ENCODE assay signal across 24 cellular contexts in the genomic region with DNA sequence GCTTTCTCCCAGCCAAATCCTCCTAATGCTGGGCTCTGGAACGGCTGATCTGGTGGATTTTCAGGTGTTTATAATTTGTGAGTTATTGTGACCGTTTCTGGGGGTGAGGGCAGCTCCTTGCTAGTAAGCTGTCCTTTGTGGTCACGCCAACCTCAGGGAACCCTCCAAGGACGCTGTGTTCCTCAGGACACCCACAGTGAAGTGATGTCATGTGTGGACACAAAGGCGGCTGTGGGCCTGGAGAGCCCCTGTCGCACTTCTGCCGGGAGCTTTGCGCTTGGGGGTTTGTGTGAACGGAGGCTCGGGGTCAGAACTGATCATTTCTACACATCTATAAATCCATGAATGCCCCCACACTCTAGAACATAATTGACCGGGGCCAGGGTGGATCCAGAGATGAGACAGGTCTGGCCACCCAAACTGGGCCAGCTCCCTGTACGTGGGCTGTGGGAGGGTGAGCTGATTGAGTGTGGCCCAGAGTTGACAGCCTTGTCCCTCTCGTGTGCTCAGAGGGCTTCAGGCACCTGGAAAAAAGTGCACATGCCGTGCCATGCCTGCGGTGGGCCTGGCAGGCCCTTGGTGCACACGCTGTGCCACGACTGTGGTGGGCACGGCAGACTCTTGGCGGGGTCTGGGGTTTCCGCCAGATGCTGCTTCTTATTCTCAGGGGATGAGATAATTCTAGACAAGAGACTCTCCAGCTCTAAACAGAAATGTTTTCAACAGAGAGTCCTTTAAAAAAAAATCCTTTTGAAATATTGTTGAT.
DNase-seq lines count a peak whose midpoint lies in the region; ATAC-seq and TF ChIP-seq lines count a peak whose summit lies in the region.
"Had no signal": no experiment of that assay in that cellular context is flagged by ENCODE, and none has a peak within 500 bp of the region (broad histone marks: within the 10 kb centered on the region; RNA-seq: fewer than 3 reads in every experiment).

No MANE protein-coding gene starts in this region.

- no peak overlapping the region for H3K4me2 ChIP-seq in DND-41 (ENCODE audit: insufficient read depth, low read length)
- H3K4me2 ChIP-seq: neural progenitor cell, SK-N-SH had no signal

- H4K20me1 ChIP-seq in DND-41 (ENCODE audit: insufficient read depth, low read length) = no peaks in the 10 kb centered on the region

- peaks cover 29% of the 10 kb centered on the region for H3K4me1 ChIP-seq in DND-41 (ENCODE audit: insufficient read depth, low read length)
- H3K4me1 ChIP-seq in stomach = peaks cover 34 to 62% (median 39%) of the 10 kb centered on the region in 4 donors

- H3K4me1 Mint-ChIP-seq in activated naive CD8-positive, alpha-beta T cell treated with anti-CD3 and anti-CD28 coated beads for 36 hours = peaks cover 13% of the 10 kb centered on the region
- peaks cover 5 to 6% of the 10 kb centered on the region in 2 donors for H3K4me1 Mint-ChIP-seq in stimulated activated naive B cell treated with anti-CD40 and anti-IgM and Interleukin-4, amounts not matched to agents 10 μg/mL and 1 μg/mL and 100 μg/mL, for 72 hours

- TF ChIP-seq EP300 in stomach (IDR thresholded peaks at IDR 0.05) = no peak

- intact Hi-C loops in stomach (cut with DNase I; ENCODE audit: low total_unique reads) = no loop called here

- H3K9me3 Mint-ChIP-seq in activated naive CD8-positive, alpha-beta T cell treated with anti-CD3 and anti-CD28 coated beads for 36 hours = no peaks in the 10 kb centered on the region
- H3K9me3 Mint-ChIP-seq in stimulated activated naive B cell treated with anti-CD40 and anti-IgM and Interleukin-4, amounts not matched to agents 10 μg/mL and 1 μg/mL and 100 μg/mL, for 72 hours = peaks cover 0 to 2% of the 10 kb centered on the region in 2 donors
- H3K9me3 Mint-ChIP-seq: activated CD8-positive, alpha-beta T cell treated with anti-CD3 and anti-CD28 coated beads for 36 hours; CD4-positive, alpha-beta memory T cell had no signal

- DNase-seq in DND-41 (no peak), stomach (no peak)
- DNase-seq in activated naive CD8-positive, alpha-beta T cell treated with anti-CD3 and anti-CD28 coated beads for 36 hours = no peak
- no peak for DNase-seq in stimulated activated naive B cell treated with anti-CD40 and anti-IgM and Interleukin-4, amounts not matched to agents 10 μg/mL and 1 μg/mL and 100 μg/mL, for 72 hours
- DNase-seq: activated CD8-positive, alpha-beta T cell treated with anti-CD3 and anti-CD28 coated beads for 36 hours; activated gamma-delta T cell treated with Interleukin-2 at 50 U/mL for 16 hours; CD4-positive, alpha-beta memory T cell; DMS53; erythroblast; GOT3; Kasumi-1; NCI-H1092; NCI-H1930; retina; SK-N-SH; T1000 had no signal

- no peak overlapping the region for H2AFZ ChIP-seq in DND-41 (ENCODE audit: low read depth, low read length)
- H2AFZ ChIP-seq: neural progenitor cell had no signal

- H3K36me3 Mint-ChIP-seq in activated naive CD8-positive, alpha-beta T cell treated with anti-CD3 and anti-CD28 coated beads for 36 hours = no peaks in the 10 kb centered on the region
- H3K36me3 Mint-ChIP-seq in stimulated activated naive B cell treated with anti-CD40 and anti-IgM and Interleukin-4, amounts not matched to agents 10 μg/mL and 1 μg/mL and 100 μg/mL, for 72 hours = no peaks in the 10 kb centered on the region
- H3K36me3 Mint-ChIP-seq: neural progenitor cell had no signal

- H3K36me3 ChIP-seq in DND-41 (ENCODE audit: insufficient read depth, low read length) = no peaks in the 10 kb centered on the region
- no peaks in the 10 kb centered on the region for H3K36me3 ChIP-seq in stomach
- H3K36me3 ChIP-seq: cardiac muscle cell, neural progenitor cell, suprapubic skin had no signal

- no peak for ATAC-seq in DND-41 (ENCODE audit: insufficient read depth, low read depth)
- ATAC-seq in HG02938 (IDR thresholded peaks at IDR 0.05; ENCODE audit: unreplicated experiment) = no peak
- no peak for ATAC-seq in stimulated activated naive B cell treated with anti-CD40 and anti-IgM and Interleukin-4, amounts not matched to agents 10 μg/mL and 1 μg/mL and 100 μg/mL, for 72 hours (replicated peaks)
- ATAC-seq in HG03565 (IDR thresholded peaks at IDR 0.05; ENCODE audit: unreplicated experiment) = no peak
- ATAC-seq: activated CD8-positive, alpha-beta T cell treated with anti-CD3 and anti-CD28 coated beads for 36 hours; GM12878 had no signal

- H3K27me3 ChIP-seq in DND-41 (ENCODE audit: insufficient read depth, low read length, poor library complexity) (no peaks in the 10 kb centered on the region), layer of hippocampus (ENCODE audit: control insufficient read depth, insufficient read depth, low read length) (no peaks in the 10 kb centered on the region), stomach (no peaks in the 10 kb centered on the region)
- H3K27me3 ChIP-seq: cardiac muscle cell, neural progenitor cell, suprapubic skin had no signal

- no peak overlapping the region for H3K4me3 ChIP-seq in DND-41 (ENCODE audit: low read depth in 1 of 2, low read length in 2 of 2)
- H3K4me3 ChIP-seq in stomach = no peak overlapping the region
- H3K4me3 ChIP-seq: cardiac muscle cell, GM12878, neural progenitor cell, suprapubic skin had no signal

- H3K4me3 Mint-ChIP-seq in activated naive CD8-positive, alpha-beta T cell treated with anti-CD3 and anti-CD28 coated beads for 36 hours = no peak overlapping the region
- H3K4me3 Mint-ChIP-seq in stimulated activated naive B cell treated with anti-CD40 and anti-IgM and Interleukin-4, amounts not matched to agents 10 μg/mL and 1 μg/mL and 100 μg/mL, for 72 hours = no peak overlapping the region
- H3K4me3 Mint-ChIP-seq: activated CD8-positive, alpha-beta T cell treated with anti-CD3 and anti-CD28 coated beads for 36 hours; CD4-positive, alpha-beta memory T cell; neural progenitor cell had no signal

- no peak overlapping the region for H3K27ac Mint-ChIP-seq in activated naive CD8-positive, alpha-beta T cell treated with anti-CD3 and anti-CD28 coated beads for 36 hours
- H3K27ac Mint-ChIP-seq in stimulated activated naive B cell treated with anti-CD40 and anti-IgM and Interleukin-4, amounts not matched to agents 10 μg/mL and 1 μg/mL and 100 μg/mL, for 72 hours = no peak overlapping the region
- H3K27ac Mint-ChIP-seq: activated CD8-positive, alpha-beta T cell treated with anti-CD3 and anti-CD28 coated beads for 36 hours; CD4-positive, alpha-beta memory T cell had no signal

- H3K9ac ChIP-seq in DND-41 (ENCODE audit: low read depth, low read length) = no peak overlapping the region
- H3K9ac ChIP-seq: neural progenitor cell, SK-N-SH had no signal

- no peak for TF ChIP-seq POLR2A in stomach (IDR thresholded peaks at IDR 0.05)

- WGBS in stomach, 5 donors = 88 to 91% (median 90%) methylated on average over 19 to 20 of the region's 20 CpGs

- H3K79me2 ChIP-seq in DND-41 (ENCODE audit: insufficient read depth, low read length) = no peaks in the 10 kb centered on the region

- H3K9me3 ChIP-seq in DND-41 (ENCODE audit: insufficient read depth, low read length, severe bottlenecking) (no peaks in the 10 kb centered on the region), stomach (no peaks in the 10 kb centered on the region)
- H3K9me3 ChIP-seq: SK-N-SH, suprapubic skin had no signal

- H3K27me3 Mint-ChIP-seq in activated naive CD8-positive, alpha-beta T cell treated with anti-CD3 and anti-CD28 coated beads for 36 hours = no peaks in the 10 kb centered on the region
- H3K27me3 Mint-ChIP-seq in stimulated activated naive B cell treated with anti-CD40 and anti-IgM and Interleukin-4, amounts not matched to agents 10 μg/mL and 1 μg/mL and 100 μg/mL, for 72 hours = peaks cover 7 to 9% of the 10 kb centered on the region in 2 donors
- H3K27me3 Mint-ChIP-seq: activated CD8-positive, alpha-beta T cell treated with anti-CD3 and anti-CD28 coated beads for 36 hours had no signal

- TF ChIP-seq CTCF in DND-41 (IDR thresholded peaks at IDR 0.05; ENCODE audit: borderline replicate concordance, extremely low read depth, low read length, poor library complexity, severe bottlenecking) = no peak
- no peak for TF ChIP-seq CTCF in stomach (IDR thresholded peaks at IDR 0.05)

- H3K27ac ChIP-seq in DND-41 (ENCODE audit: low read length) (peak overlapping the region; percentile 40), cingulate gyrus (ENCODE audit: low read depth, low read length) (peak overlapping the region; percentile 87), layer of hippocampus (ENCODE audit: low read depth, low read length) (peak overlapping the region; percentile 93), stomach (peak overlapping the region in 4 of 5 donors; percentile 45 to 82 (median 60))
- H3K27ac ChIP-seq: cardiac muscle cell, neural progenitor cell, suprapubic skin had no signal

Comparison
In these comparisons a context has a peak if more than half of its experiments do, and no peak if none do; other contexts are left out.
1. H3K27ac ChIP-seq: peak in every context shown above with its lines; median percentile 93 in layer of hippocampus; 87 in cingulate gyrus; 60 in stomach; 40 in DND-41.